1 cellular context compared by ENCODE assay signal in the genomic region with DNA sequence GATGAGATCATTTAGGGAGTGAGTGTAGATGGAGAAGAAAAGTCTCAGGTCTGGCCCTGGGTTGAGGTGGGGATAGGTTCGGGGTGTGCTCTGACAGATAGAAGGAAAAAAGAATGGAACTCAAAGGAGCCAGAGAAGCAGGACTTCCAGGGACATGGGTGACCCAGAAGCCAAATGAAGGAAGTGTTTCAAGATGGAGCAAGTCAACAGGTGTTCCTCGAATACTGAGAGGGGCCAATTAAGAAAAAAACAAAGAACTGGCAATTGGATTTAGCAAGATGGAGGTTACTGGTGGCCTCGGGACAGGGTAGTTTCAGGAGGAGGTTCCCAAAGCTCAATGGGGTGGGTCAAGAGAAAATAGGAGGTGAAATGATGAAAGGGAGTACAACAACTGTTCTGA.
TF ChIP-seq lines count a peak whose summit lies in the region.

No MANE protein-coding gene starts in this region.

TF ChIP-seq in HEK293, 187 proteins besides CTCF, POLR2A, EP300 and RAD21 (continued from another document):
- no peak for TF ChIP-seq ZNF514 (tag by site-specific recombination; IDR thresholded peaks at IDR 0.05)
- TF ChIP-seq ZFHX2 (tag by site-specific recombination; conservative IDR thresholded peaks at IDR 0.05): no peak
- TF ChIP-seq ZNF114 (tag by site-specific recombination; IDR thresholded peaks at IDR 0.05): no peak
- TF ChIP-seq ZNF112 (tag by site-specific recombination; IDR thresholded peaks at IDR 0.05): no peak
- no peak for TF ChIP-seq ZNF24 (tag by site-specific recombination; IDR thresholded peaks at IDR 0.05)
